In genomic region chr16:89246383-89246902, GRCh38 we compare ENCODE assay signal across 8 cellular contexts. TPM values are rescaled to one million over a fixed set of nuclear protein-coding genes. Genes with fewer than 3 reads are reported as not detected.
A peak's percentile ranks its signal among the peaks of the same experiment; 100 is the strongest.
DNase-seq lines count a peak whose midpoint lies in the region; ATAC-seq and TF ChIP-seq lines count a peak whose summit lies in the region.

No MANE protein-coding gene starts in this region.

- H3K9me3 ChIP-seq in skeletal muscle satellite cell (replicated peaks; ENCODE audit: low read length), result no peaks in the 10 kb centered on the region

- no peaks in the 10 kb centered on the region for H3K36me3 ChIP-seq in skeletal muscle satellite cell (ENCODE audit: insufficient read depth, low read length)

- H3K4me2 ChIP-seq in skeletal muscle satellite cell (ENCODE audit: low read length), result peak overlapping the region; percentile 83

- TF ChIP-seq CTCF in WI38 (IDR thresholded peaks at IDR 0.05; ENCODE audit: low read depth, low read length) (no peak), fibroblast of villous mesenchyme (IDR thresholded peaks at IDR 0.05; ENCODE audit: insufficient read depth, low read depth, low read length) (no peak)

- H3K9ac ChIP-seq in skeletal muscle satellite cell (ENCODE audit: low read depth, low read length), result peak overlapping the region; percentile 60

- H3K4me3 ChIP-seq in WI38 (ENCODE audit: low read depth, low read length), result peak overlapping the region; percentile 53
- H3K4me3 ChIP-seq in fibroblast of villous mesenchyme (ENCODE audit: low read depth, low read length), result peak overlapping the region; percentile 53
- peak overlapping the region; percentile 63 for H3K4me3 ChIP-seq in skeletal muscle satellite cell (ENCODE audit: low read length)

- no peaks in the 10 kb centered on the region for H3K27me3 ChIP-seq in skeletal muscle satellite cell (ENCODE audit: control insufficient read depth, insufficient read depth, low read length)

- peaks cover 5% of the 10 kb centered on the region for H3K4me1 ChIP-seq in skeletal muscle satellite cell (ENCODE audit: control insufficient read depth, insufficient read depth, low read length)

- peak; percentile 46 for DNase-seq in NCI-H82 (lab: John Stamatoyannopoulos, UW)
- DNase-seq in NCI-H82 treated with DMSO at 0.1 percent for 48 hours (lab: John Stamatoyannopoulos, UW; ENCODE audit: unreplicated experiment), result no peak
- DNase-seq in fibroblast of villous mesenchyme (ENCODE audit: low read depth), result no peak
- DNase-seq in NCI-H146 treated with DMSO at 0.1 percent for 48 hours (lab: John Stamatoyannopoulos, UW; ENCODE audit: unreplicated experiment), result no peak

- ATAC-seq in GM18858 (IDR thresholded peaks at IDR 0.05; ENCODE audit: unreplicated experiment) (no peak), GM18873 (IDR thresholded peaks at IDR 0.05; ENCODE audit: low FRiP score, unreplicated experiment) (no peak)

RNA-seq across cellular contexts. Expression of gene ZNF778, which starts 28.9 kb away (rescaled TPM):
- total RNA-seq in fibroblast of villous mesenchyme, result 8.7 and 16.4 TPM in 2 replicates
- 7.9 and 10.7 TPM in 2 replicates for total RNA-seq in skeletal muscle satellite cell (2012; rRNA removed)

RNA-seq across cellular contexts. Expression of gene SLC22A31, which starts 46.1 kb away (rescaled TPM):
- total RNA-seq in fibroblast of villous mesenchyme, result under 0.01 TPM in 1 of 2 replicates, not detected in the other
- total RNA-seq in skeletal muscle satellite cell (2012; rRNA removed), result 0.76 and 1.7 TPM in 2 replicates
